ENCODE assay signal across 1 cellular context in genomic region chr1:89198081-89198480, GRCh38.
TF ChIP-seq lines count a peak whose summit lies in the region.

No MANE protein-coding gene starts in this region.

TF ChIP-seq in endothelial cell of umbilical vein, 7 proteins besides CTCF, POLR2A, EP300 and RAD21:
- TF ChIP-seq MYC (IDR thresholded peaks at IDR 0.05; ENCODE audit: low read depth, low read length) (no peak), EZH2 (IDR thresholded peaks at IDR 0.05; ENCODE audit: borderline replicate concordance, low read depth, low read length, severe bottlenecking) (peak; percentile 57)
- TF ChIP-seq, protein P1, sequence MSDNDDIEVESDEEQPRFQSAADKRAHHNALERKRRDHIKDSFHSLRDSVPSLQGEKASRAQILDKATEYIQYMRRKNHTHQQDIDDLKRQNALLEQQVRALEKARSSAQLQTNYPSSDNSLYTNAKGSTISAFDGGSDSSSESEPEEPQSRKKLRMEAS (IDR thresholded peaks at IDR 0.05; ENCODE audit: insufficient read depth, insufficient read length) = no peak
